ENCODE assay signal across 13 cellular contexts in genomic region chr7:138527746-138528223, GRCh38.
A peak's percentile ranks its signal among the peaks of the same experiment; 100 is the strongest.
DNase-seq lines count a peak whose midpoint lies in the region; ATAC-seq, FAIRE-seq and TF ChIP-seq lines count a peak whose summit lies in the region.
"Had no signal": no experiment of that assay in that cellular context is flagged by ENCODE, and none has a peak within 500 bp of the region (broad histone marks: within the 10 kb centered on the region; RNA-seq: fewer than 3 reads in every experiment).

No MANE protein-coding gene starts in this region.

- H3K36me3 ChIP-seq in HCT116 (ENCODE audit: control insufficient read depth in 1 of 2, insufficient read depth in 2 of 2, low read length in 2 of 2) (peaks cover 0 to 3% of the 10 kb centered on the region in 2 experiments; a peak in 1 of 4 replicates), adipocyte (ENCODE audit: control insufficient read depth, insufficient read depth, low read length, severe bottlenecking) (peaks cover 37% of the 10 kb centered on the region), psoas muscle (ENCODE audit: insufficient read depth in 1 of 2, low read depth in 1 of 2) (peaks cover 0 to 31% of the 10 kb centered on the region in 2 donors)
- H3K36me3 ChIP-seq: uterus had no signal

- H3K4me2 ChIP-seq in A549 (no peak overlapping the region), HCT116 (ENCODE audit: low read length) (no peak overlapping the region)

- intact Hi-C loops in HCT116 (cut with micrococcal nuclease), result no loop called here
- intact Hi-C loops in psoas muscle (cut with DNase I), result no loop called here

- H3K27me3 ChIP-seq in HCT116 (ENCODE audit: insufficient read depth, low read length) (no peaks in the 10 kb centered on the region), adipocyte (replicated peaks; ENCODE audit: control insufficient read depth, insufficient read depth, low read length) (no peaks in the 10 kb centered on the region), psoas muscle (ENCODE audit: insufficient read depth in 3 of 3, low read length in 2 of 3) (no peaks in the 10 kb centered on the region)
- H3K27me3 ChIP-seq: SJCRH30, uterus had no signal

- no peak for TF ChIP-seq EP300 in A549 (IDR thresholded peaks at IDR 0.05)

- H3K79me2 ChIP-seq in HCT116 (ENCODE audit: insufficient read depth, low read length), result no peaks in the 10 kb centered on the region

- POLR2A ChIA-PET in A549 (lab: Yijun Ruan, JAX) (no interaction called here), HCT116 (lab: Charles Lee) (no interaction called here)

- H3K4me3 ChIP-seq in A549 (no peak overlapping the region), HCT116 (replicated peaks in 1 of 2; ENCODE audit: low read depth in 1 of 2, low read length in 2 of 2) (no peak overlapping the region), adipocyte (ENCODE audit: low read length) (peak overlapping the region; percentile 28), fibroblast of the aortic adventitia (ENCODE audit: low read depth, low read length) (no peak overlapping the region), psoas muscle (no peak overlapping the region)
- H3K4me3 ChIP-seq: SJCRH30, uterus had no signal

- H3K9me2 ChIP-seq in HCT116 (ENCODE audit: insufficient read depth), result no peaks in the 10 kb centered on the region

- ATAC-seq in A549, result no peak
- no peak for ATAC-seq in HCT116
- no peak for ATAC-seq in GM21447 (IDR thresholded peaks at IDR 0.05; ENCODE audit: unreplicated experiment)
- no peak for ATAC-seq in HG03521 (IDR thresholded peaks at IDR 0.05; ENCODE audit: unreplicated experiment)
- no peak for ATAC-seq in psoas muscle
- ATAC-seq in GM18520 (IDR thresholded peaks at IDR 0.05; ENCODE audit: unreplicated experiment), result no peak

- no peaks in the 10 kb centered on the region for H4K20me1 ChIP-seq in HCT116 (ENCODE audit: insufficient read depth)

- RAD21 ChIA-PET in HCT116 (lab: Charles Lee; ENCODE audit: low non-redundant PET in 1 of 2, low total read pairs in 2 of 2, uncharacterized antibody in 2 of 2, unreplicated experiment in 2 of 2), result no interaction called here

- no TSS peak for BruUV-seq in HCT116 (replicated peaks; lab: Mats Ljungman, UMichigan)

- H3K9me3 ChIP-seq in A549 (peaks cover 44% of the 10 kb centered on the region), HCT116 (ENCODE audit: control insufficient read depth in 1 of 2, insufficient read depth in 1 of 2, low read depth in 1 of 2, low read length in 2 of 2) (peaks cover 9 to 17% of the 10 kb centered on the region in 2 experiments; a peak in 3 of 4 replicates), adipocyte (ENCODE audit: control insufficient read depth, low read length) (peaks cover 27% of the 10 kb centered on the region), psoas muscle (peaks cover 27% of the 10 kb centered on the region)

- DNase-seq in A549 (ENCODE audit: low read depth in 1 of 2, low spot score in 1 of 2) (peak in 1 of 2 experiments; percentile 54), HCT116 (ENCODE audit: low read depth, low spot score) (peak; percentile 31), adipocyte (ENCODE audit: low read depth) (no peak), fibroblast of the aortic adventitia (ENCODE audit: low read depth) (peak; percentile 19), psoas muscle (no peak)
- DNase-seq: activated CD8-positive, alpha-beta memory T cell treated with anti-CD3 and anti-CD28 coated beads, Interleukin-2, amount 50 U/mL, for 48 hours; naive B cell; uterus had no signal

- TF ChIP-seq CTCF in A549 (IDR thresholded peaks at IDR 0.05), result no peak
- TF ChIP-seq CTCF in HCT116 (IDR thresholded peaks at IDR 0.05 in 2 of 3, conservative IDR thresholded peaks at IDR 0.05 in 1 of 3; ENCODE audit: borderline replicate concordance in 1 of 3, insufficient read depth in 1 of 3, low read depth in 2 of 3, low read length in 2 of 3), result no peak
- no peak for TF ChIP-seq CTCF in fibroblast of the aortic adventitia (IDR thresholded peaks at IDR 0.05; ENCODE audit: insufficient read depth, low read length)
- no peak for TF ChIP-seq CTCF in psoas muscle (IDR thresholded peaks at IDR 0.05)

- H2AFZ ChIP-seq in HCT116 (ENCODE audit: low read depth, low read length, poor library complexity, severe bottlenecking), result no peak overlapping the region

- no peaks in the 10 kb centered on the region for H3K4me1 ChIP-seq in A549
- H3K4me1 ChIP-seq in HCT116 (ENCODE audit: control insufficient read depth in 1 of 2, insufficient read depth in 2 of 2, low read length in 2 of 2), result no peaks in the 10 kb centered on the region
- peaks cover 2% of the 10 kb centered on the region for H3K4me1 ChIP-seq in adipocyte (ENCODE audit: control insufficient read depth, insufficient read depth, low read length)
- no peaks in the 10 kb centered on the region for H3K4me1 ChIP-seq in psoas muscle
- H3K4me1 ChIP-seq: SJCRH30, uterus had no signal

- H3K27ac ChIP-seq in A549 (no peak overlapping the region), HCT116 (ENCODE audit: low read depth, low read length) (no peak overlapping the region), psoas muscle (no peak overlapping the region)
- H3K27ac ChIP-seq: SJCRH30, uterus had no signal

- TF ChIP-seq RAD21 in A549 (conservative IDR thresholded peaks at IDR 0.05 in 1 of 2, IDR thresholded peaks at IDR 0.05 in 1 of 2) (no peak), HCT116 (IDR thresholded peaks at IDR 0.05; ENCODE audit: low read depth) (no peak)

- TF ChIP-seq POLR2A in A549 (IDR thresholded peaks at IDR 0.05; ENCODE audit: low read length) (no peak), HCT116 (IDR thresholded peaks at IDR 0.05; ENCODE audit: borderline replicate concordance, extremely low read depth, insufficient read depth, insufficient read length) (no peak)

- peak; percentile 79 for FAIRE-seq in A549 (lab: Jason Lieb, UNC)
- FAIRE-seq: keratinocyte had no signal

- WGBS in A549 (ENCODE audit: missing lambda C conversion rate), result 67% methylated on average over 5 of the region's 5 CpGs
- 95 to 96% (median 96%) methylated on average over 5 of the region's 5 CpGs for WGBS in psoas muscle, 3 donors

- H3K9ac ChIP-seq in HCT116 (ENCODE audit: low read length), result no peak overlapping the region
- no peak overlapping the region for H3K9ac ChIP-seq in adipocyte (ENCODE audit: low read length)

- CTCF ChIA-PET in A549 (lab: Yijun Ruan, JAX), result interaction anchor here (0.9 kb wide), 1 partner anchor 16 kb away, joined by 3 read pairs; no protein-coding TSS in a partner anchor
- CTCF ChIA-PET in HCT116 (lab: Charles Lee), result no interaction called here

TF ChIP-seq in A549, 52 proteins besides CTCF, POLR2A, EP300 and RAD21 (continues in another document):
- TF ChIP-seq FOXS1 (CRISPR knock-in tag; IDR thresholded peaks at IDR 0.05), result no peak
- TF ChIP-seq ZC3H11A (IDR thresholded peaks at IDR 0.05), result no peak
- no peak for TF ChIP-seq JUN (IDR thresholded peaks at IDR 0.05)
- TF ChIP-seq NFE2L2 (conservative IDR thresholded peaks at IDR 0.05; ENCODE audit: low read length), result no peak
- TF ChIP-seq HOXB5 (CRISPR knock-in tag; IDR thresholded peaks at IDR 0.05), result no peak
- peak; percentile 27 for TF ChIP-seq ZFP36 (IDR thresholded peaks at IDR 0.05; ENCODE audit: borderline replicate concordance, partially characterized antibody)
- no peak for TF ChIP-seq HES2 (IDR thresholded peaks at IDR 0.05)
- no peak for TF ChIP-seq SREBF2 (IDR thresholded peaks at IDR 0.05)
- TF ChIP-seq E2F6 (IDR thresholded peaks at IDR 0.05; ENCODE audit: borderline replicate concordance, low read depth), result no peak
- TF ChIP-seq GATA3 (IDR thresholded peaks at IDR 0.05; ENCODE audit: borderline replicate concordance), result peak; percentile 16; the same call in 1 of the 2 replicates
- no peak for TF ChIP-seq FOSB (CRISPR knock-in tag; IDR thresholded peaks at IDR 0.05)
- no peak for TF ChIP-seq MYC (IDR thresholded peaks at IDR 0.05; ENCODE audit: borderline replicate concordance, low read length)
- TF ChIP-seq POLR2AphosphoS2 (conservative IDR thresholded peaks at IDR 0.05; ENCODE audit: low read length), result no peak
- no peak for TF ChIP-seq TP53 (CRISPR knock-in tag; IDR thresholded peaks at IDR 0.05)

TF ChIP-seq in HCT116, 20 proteins besides CTCF, POLR2A, EP300 and RAD21:
- no peak for TF ChIP-seq ELF1 (IDR thresholded peaks at IDR 0.05; ENCODE audit: borderline replicate concordance, low read depth)
- 0 out of 2 replicates have a peak, but pooled peaks have one; percentile 38 for TF ChIP-seq ATF3 (IDR thresholded peaks at IDR 0.05)
- 0 out of 2 replicates have a peak, but pooled peaks have one; percentile 37 for TF ChIP-seq CEBPB (IDR thresholded peaks at IDR 0.05; ENCODE audit: low read depth)
- peak; percentile 100 for TF ChIP-seq CBX3 (IDR thresholded peaks at IDR 0.05; ENCODE audit: low read depth)
- TF ChIP-seq JUND (IDR thresholded peaks at IDR 0.05), result no peak
- TF ChIP-seq SIN3A (IDR thresholded peaks at IDR 0.05; ENCODE audit: low read depth), result 0 out of 2 replicates have a peak, but pooled peaks have one; percentile 15
- TF ChIP-seq YY1 (IDR thresholded peaks at IDR 0.05; ENCODE audit: extremely low read depth, insufficient replicate concordance, low read depth, low read length), result peak; percentile 66

Comparison
In these comparisons a context has a peak if more than half of its experiments do, and no peak if none do; other contexts are left out.
1. DNase-seq: peak in HCT116 (single experiment) and fibroblast of the aortic adventitia (single experiment); none in adipocyte (single experiment) and psoas muscle (0 of 2).
2. Of the 6 proteins assayed by ChIP-seq in both A549 and HCT116: peak only in A549: none; only in HCT116: CEBPB; in both: none; in neither: 5.